ENCODE assay signal across 8 cellular contexts in genomic region chr14:85533821-85534271, GRCh38. TPM values are rescaled to one million over a fixed set of nuclear protein-coding genes. Genes with fewer than 3 reads are reported as not detected.
A peak's percentile ranks its signal among the peaks of the same experiment; 100 is the strongest.
DNase-seq lines count a peak whose midpoint lies in the region; ATAC-seq and TF ChIP-seq lines count a peak whose summit lies in the region.

No MANE protein-coding gene starts in this region.

- no peak for TF ChIP-seq CTCF in C4-2B (conservative IDR thresholded peaks at IDR 0.05)
- TF ChIP-seq CTCF in fibroblast of lung (conservative IDR thresholded peaks at IDR 0.05 in 1 of 2, IDR thresholded peaks at IDR 0.05 in 1 of 2; ENCODE audit: low read depth in 1 of 2, low read length in 2 of 2) = no peak
- TF ChIP-seq CTCF in neural crest cell (conservative IDR thresholded peaks at IDR 0.05) = no peak

- peak overlapping the region; percentile 92 for H3K4me2 ChIP-seq in fibroblast of lung (ENCODE audit: extremely low read depth, insufficient read depth, low read length)

- no peaks in the 10 kb centered on the region for H3K27me3 ChIP-seq in fibroblast of lung (ENCODE audit: control insufficient read depth, insufficient read depth, low read length)

- no peaks in the 10 kb centered on the region for H3K9me3 Mint-ChIP-seq in neural crest cell

- peak overlapping the region; percentile 39 for H3K9ac ChIP-seq in fibroblast of lung (ENCODE audit: insufficient read depth, low read length)

- H3K36me3 Mint-ChIP-seq in neural crest cell (ENCODE audit: low read depth) = no peaks in the 10 kb centered on the region

- peak overlapping the region; percentile 67 to 88 (median 76) for H3K4me3 ChIP-seq in fibroblast of lung (replicated peaks in 1 of 4; ENCODE audit: control extremely low read depth in 1 of 4, insufficient read depth in 1 of 4, low read depth in 3 of 4, low read length in 4 of 4)

- H3K36me3 ChIP-seq in fibroblast of lung (ENCODE audit: control insufficient read depth, insufficient read depth, low read length) = no peaks in the 10 kb centered on the region

- H3K4me3 Mint-ChIP-seq in neural crest cell = peak overlapping the region; percentile 89

- peaks cover 3% of the 10 kb centered on the region for H3K4me1 ChIP-seq in fibroblast of lung (ENCODE audit: control insufficient read depth, extremely low read depth, insufficient read depth, low read length)

- H3K79me2 ChIP-seq in fibroblast of lung (ENCODE audit: control insufficient read depth, insufficient read depth, low read length) = peaks cover 8% of the 10 kb centered on the region

- peak overlapping the region; percentile 34; the same call in 1 of the 2 replicates for H3K27ac ChIP-seq in C4-2B
- peak overlapping the region; percentile 52 for H3K27ac ChIP-seq in fibroblast of lung (ENCODE audit: insufficient read depth, low read length)

- no peak overlapping the region for H3K27ac Mint-ChIP-seq in neural crest cell (ENCODE audit: unreplicated experiment)

- H3K9me3 ChIP-seq in fibroblast of lung (ENCODE audit: control insufficient read depth, insufficient read depth, low read depth, low read length) = no peaks in the 10 kb centered on the region

- H4K20me1 ChIP-seq in fibroblast of lung (ENCODE audit: control insufficient read depth, extremely low read depth, insufficient read depth, low read length) = no peaks in the 10 kb centered on the region

- peak overlapping the region; percentile 36 for H2AFZ ChIP-seq in fibroblast of lung (ENCODE audit: low read length)

- H3K27me3 Mint-ChIP-seq in neural crest cell (ENCODE audit: low read depth) = peaks cover 78% of the 10 kb centered on the region

- DNase-seq in NCI-H2227 treated with DMSO at 0.1 percent for 48 hours (lab: John Stamatoyannopoulos, UW) (peak; percentile 11), fibroblast of lung (ENCODE audit: low read depth in 2 of 2) (peak in 1 of 2 donors; percentile 15), neural crest cell (ENCODE audit: low read depth, low spot score) (peak; percentile 34), cerebellar cortex (ENCODE audit: low spot score) (no peak), mucosa of gallbladder (ENCODE audit: low spot score) (no peak), NOMO-1 treated with dmso at 0.1 percent for 144 hours (lab: John Stamatoyannopoulos, UW; ENCODE audit: unreplicated experiment) (no peak)

- ATAC-seq in GM19328 (IDR thresholded peaks at IDR 0.05; ENCODE audit: unreplicated experiment) = no peak

- H3K4me1 Mint-ChIP-seq in neural crest cell = peaks cover 81% of the 10 kb centered on the region

RNA-seq across cellular contexts. Expression of gene FLRT2, which starts 3.9 kb away (rescaled TPM):
- total RNA-seq in fibroblast of lung = 14.5 and 22.9 TPM in 2 replicates
- polyA plus RNA-seq in fibroblast of lung = 4.6 and 10.5 TPM in 2 replicates
- 6.0 and 12.6 TPM in 2 replicates for polyA plus RNA-seq in fibroblast of lung (2012)
- polyA minus RNA-seq in fibroblast of lung (ENCODE audit: low replicate concordance) = 7.9 and 24.5 TPM in 2 replicates
- 13.5 and 14.9 TPM in 2 replicates for total RNA-seq in neural crest cell
- 20.5 TPM for total RNA-seq in mucosa of gallbladder

Comparison
In these comparisons a context has a peak if more than half of its experiments do, and no peak if none do; other contexts are left out.
1. DNase-seq: peak in NCI-H2227 treated with DMSO at 0.1 percent for 48 hours (single experiment) and neural crest cell (single experiment); none in cerebellar cortex (single experiment), mucosa of gallbladder (single experiment) and NOMO-1 treated with dmso at 0.1 percent for 144 hours (single experiment).